In the genomic region with DNA sequence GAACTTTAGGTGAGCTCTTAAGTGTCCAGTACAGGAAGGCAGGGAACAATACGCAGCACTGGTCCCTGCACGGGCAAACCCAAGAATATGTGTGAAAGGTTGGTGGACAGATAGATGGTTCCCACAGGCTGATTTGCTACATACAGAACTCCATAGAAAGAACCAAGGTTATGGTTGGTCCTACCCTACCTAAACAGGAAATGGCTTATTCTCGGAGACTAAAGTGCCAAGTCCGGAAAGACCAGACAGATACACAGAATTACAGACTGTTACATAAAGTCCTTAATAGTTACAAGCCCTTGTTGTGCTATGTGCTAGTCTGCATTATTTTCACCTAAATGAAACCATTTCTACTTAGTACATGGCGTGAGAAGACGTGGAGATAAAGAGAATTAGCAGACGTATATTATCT, we compare ENCODE assay signal across 8 cellular contexts. TPM values are rescaled to one million over a fixed set of nuclear protein-coding genes. Genes with fewer than 3 reads are reported as not detected.
DNase-seq lines count a peak whose midpoint lies in the region; ATAC-seq and TF ChIP-seq lines count a peak whose summit lies in the region.

No MANE protein-coding gene starts in this region.

- no peak for TF ChIP-seq POLR2A in prostate gland (IDR thresholded peaks at IDR 0.05)

- intact Hi-C loops in prostate gland (cut with DNase I), result no loop called here

- peak overlapping the region; percentile 90 for H3K4me3 Mint-ChIP-seq in WTC11

- no peaks in the 10 kb centered on the region for H3K27me3 ChIP-seq in HUES6 (ENCODE audit: control insufficient read depth, insufficient read depth, low read length)
- no peaks in the 10 kb centered on the region for H3K27me3 ChIP-seq in foreskin keratinocyte
- H3K27me3 ChIP-seq in prostate gland (replicated peaks; ENCODE audit: insufficient read depth), result no peaks in the 10 kb centered on the region

- peak overlapping the region; percentile 96 for H3K27ac Mint-ChIP-seq in WTC11

- H3K27ac ChIP-seq in HUES6 (ENCODE audit: low read depth, low read length) (peak overlapping the region; percentile 47; the same call in 1 of the 2 replicates), foreskin keratinocyte (peak overlapping the region; percentile 48), prostate gland (peak overlapping the region; percentile 97 to 99)

- H3K36me3 ChIP-seq in HUES6 (ENCODE audit: control insufficient read depth, insufficient read depth, low read length), result no peaks in the 10 kb centered on the region
- no peaks in the 10 kb centered on the region for H3K36me3 ChIP-seq in prostate gland

- no peak for TF ChIP-seq CTCF in WTC11 (IDR thresholded peaks at IDR 0.05)
- no peak for TF ChIP-seq CTCF in foreskin keratinocyte (conservative IDR thresholded peaks at IDR 0.05)
- TF ChIP-seq CTCF in prostate gland (IDR thresholded peaks at IDR 0.05), result no peak

- H3K36me3 Mint-ChIP-seq in WTC11, result 0 out of 2 replicates have a peak, but pooled peaks cover 4% of the 10 kb centered on the region

- POLR2A ChIA-PET in WTC11 (lab: Charles Lee), result no interaction called here

- H3K9me3 Mint-ChIP-seq in WTC11, result no peaks in the 10 kb centered on the region

- H3K27me3 Mint-ChIP-seq in WTC11 (ENCODE audit: low read depth), result peaks cover 4% of the 10 kb centered on the region; the same call in 1 of the 2 replicates

- whole genome bisulfite sequencing in prostate gland, result 2% methylated on average over 7 of the region's 7 CpGs

- peaks cover 48% of the 10 kb centered on the region for H3K4me1 Mint-ChIP-seq in WTC11

- H3K9me3 ChIP-seq in HUES6 (ENCODE audit: control insufficient read depth, insufficient read depth, low read depth, low read length) (no peaks in the 10 kb centered on the region), prostate gland (no peaks in the 10 kb centered on the region)

- CTCF ChIA-PET in WTC11 (lab: Charles Lee), result no interaction called here

- peak overlapping the region; percentile 97 for H3K9ac ChIP-seq in HUES6 (ENCODE audit: low read length)

- peak; percentile 71 for DNase-seq in DMS53 (lab: John Stamatoyannopoulos, UW)
- DNase-seq in WTC11 (ENCODE audit: low spot score), result no peak
- DNase-seq in foreskin keratinocyte, result peak in 1 of 2 donors; percentile 60
- DNase-seq in prostate gland (ENCODE audit: low spot score), result no peak
- no peak for DNase-seq in activated CD4-positive, alpha-beta T cell treated with anti-CD3 and anti-CD28 coated beads, Interleukin-2, amount 50 U/mL, for 4 hours

- peak overlapping the region; percentile 83 for H3K4me3 ChIP-seq in HUES6 (ENCODE audit: low read depth, low read length)
- H3K4me3 ChIP-seq in prostate gland, result peak overlapping the region; percentile 93 to 99

- H3K4me1 ChIP-seq in HUES6 (ENCODE audit: control insufficient read depth, insufficient read depth, low read length) (peaks cover 23% of the 10 kb centered on the region), foreskin keratinocyte (peaks cover 29% of the 10 kb centered on the region), prostate gland (replicated peaks) (peaks cover 11% of the 10 kb centered on the region)

- no peak for ATAC-seq in WTC11
- ATAC-seq in foreskin keratinocyte, result peak; percentile 1
- no peak for ATAC-seq in HG03342 (IDR thresholded peaks at IDR 0.05; ENCODE audit: unreplicated experiment)
- no peak for ATAC-seq in GM21447 (IDR thresholded peaks at IDR 0.05; ENCODE audit: unreplicated experiment)

TF ChIP-seq in WTC11, 78 proteins besides CTCF, POLR2A, EP300 and RAD21:
- TF ChIP-seq, protein P1, sequence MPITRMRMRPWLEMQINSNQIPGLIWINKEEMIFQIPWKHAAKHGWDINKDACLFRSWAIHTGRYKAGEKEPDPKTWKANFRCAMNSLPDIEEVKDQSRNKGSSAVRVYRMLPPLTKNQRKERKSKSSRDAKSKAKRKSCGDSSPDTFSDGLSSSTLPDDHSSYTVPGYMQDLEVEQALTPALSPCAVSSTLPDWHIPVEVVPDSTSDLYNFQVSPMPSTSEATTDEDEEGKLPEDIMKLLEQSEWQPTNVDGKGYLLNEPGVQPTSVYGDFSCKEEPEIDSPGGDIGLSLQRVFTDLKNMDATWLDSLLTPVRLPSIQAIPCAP (CRISPR knock-in tag; IDR thresholded peaks at IDR 0.05), result no peak
- TF ChIP-seq GTF2I (CRISPR knock-in tag; conservative IDR thresholded peaks at IDR 0.05) (no peak), TCF7 (CRISPR knock-in tag; IDR thresholded peaks at IDR 0.05; ENCODE audit: low read depth) (no peak), ETV6 (CRISPR knock-in tag; IDR thresholded peaks at IDR 0.05) (no peak), ELF4 (CRISPR knock-in tag; IDR thresholded peaks at IDR 0.05; ENCODE audit: low read depth) (no peak), ZNF232 (CRISPR knock-in tag; IDR thresholded peaks at IDR 0.05) (no peak), NR1H2 (CRISPR knock-in tag; IDR thresholded peaks at IDR 0.05) (no peak), TEAD4 (CRISPR knock-in tag; IDR thresholded peaks at IDR 0.05) (no peak), SMAD4 (CRISPR knock-in tag; IDR thresholded peaks at IDR 0.05) (no peak), GRHL2 (CRISPR knock-in tag; IDR thresholded peaks at IDR 0.05; ENCODE audit: insufficient replicate concordance, severe bottlenecking) (no peak), SMAD3 (CRISPR knock-in tag; IDR thresholded peaks at IDR 0.05; ENCODE audit: borderline replicate concordance) (no peak)
- TF ChIP-seq, protein P2, sequence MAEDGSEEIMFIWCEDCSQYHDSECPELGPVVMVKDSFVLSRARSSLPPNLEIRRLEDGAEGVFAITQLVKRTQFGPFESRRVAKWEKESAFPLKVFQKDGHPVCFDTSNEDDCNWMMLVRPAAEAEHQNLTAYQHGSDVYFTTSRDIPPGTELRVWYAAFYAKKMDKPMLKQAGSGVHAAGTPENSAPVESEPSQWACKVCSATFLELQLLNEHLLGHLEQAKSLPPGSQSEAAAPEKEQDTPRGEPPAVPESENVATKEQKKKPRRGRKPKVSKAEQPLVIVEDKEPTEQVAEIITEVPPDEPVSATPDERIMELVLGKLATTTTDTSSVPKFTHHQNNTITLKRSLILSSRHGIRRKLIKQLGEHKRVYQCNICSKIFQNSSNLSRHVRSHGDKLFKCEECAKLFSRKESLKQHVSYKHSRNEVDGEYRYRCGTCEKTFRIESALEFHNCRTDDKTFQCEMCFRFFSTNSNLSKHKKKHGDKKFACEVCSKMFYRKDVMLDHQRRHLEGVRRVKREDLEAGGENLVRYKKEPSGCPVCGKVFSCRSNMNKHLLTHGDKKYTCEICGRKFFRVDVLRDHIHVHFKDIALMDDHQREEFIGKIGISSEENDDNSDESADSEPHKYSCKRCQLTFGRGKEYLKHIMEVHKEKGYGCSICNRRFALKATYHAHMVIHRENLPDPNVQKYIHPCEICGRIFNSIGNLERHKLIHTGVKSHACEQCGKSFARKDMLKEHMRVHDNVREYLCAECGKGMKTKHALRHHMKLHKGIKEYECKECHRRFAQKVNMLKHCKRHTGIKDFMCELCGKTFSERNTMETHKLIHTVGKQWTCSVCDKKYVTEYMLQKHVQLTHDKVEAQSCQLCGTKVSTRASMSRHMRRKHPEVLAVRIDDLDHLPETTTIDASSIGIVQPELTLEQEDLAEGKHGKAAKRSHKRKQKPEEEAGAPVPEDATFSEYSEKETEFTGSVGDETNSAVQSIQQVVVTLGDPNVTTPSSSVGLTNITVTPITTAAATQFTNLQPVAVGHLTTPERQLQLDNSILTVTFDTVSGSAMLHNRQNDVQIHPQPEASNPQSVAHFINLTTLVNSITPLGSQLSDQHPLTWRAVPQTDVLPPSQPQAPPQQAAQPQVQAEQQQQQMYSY (CRISPR knock-in tag; IDR thresholded peaks at IDR 0.05), result no peak
- TF ChIP-seq, protein P3, sequence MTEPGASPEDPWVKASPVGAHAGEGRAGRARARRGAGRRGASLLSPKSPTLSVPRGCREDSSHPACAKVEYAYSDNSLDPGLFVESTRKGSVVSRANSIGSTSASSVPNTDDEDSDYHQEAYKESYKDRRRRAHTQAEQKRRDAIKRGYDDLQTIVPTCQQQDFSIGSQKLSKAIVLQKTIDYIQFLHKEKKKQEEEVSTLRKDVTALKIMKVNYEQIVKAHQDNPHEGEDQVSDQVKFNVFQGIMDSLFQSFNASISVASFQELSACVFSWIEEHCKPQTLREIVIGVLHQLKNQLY (CRISPR knock-in tag; IDR thresholded peaks at IDR 0.05), result no peak

RNA-seq across cellular contexts. Expression of a gene that starts 1.2 kb away (rescaled TPM):
- total RNA-seq in WTC11 (2021) (27.5 to 38.7 TPM (median 31.1 TPM) in 3 replicates), foreskin keratinocyte (30.2 and 31.9 TPM in 2 replicates), prostate gland (10 to 100 TPM; 49.5 to 63.5 TPM)
- polyA plus RNA-seq in foreskin keratinocyte, result 7.1 and 9.1 TPM in 2 replicates

Comparison
In these comparisons a context has a peak if more than half of its experiments do, and no peak if none do; other contexts are left out.
1. H3K27ac ChIP-seq: peak in every context shown above with its lines; median percentile 98 in prostate gland; 48 in foreskin keratinocyte; 47 in HUES6.